8 cellular contexts compared by ENCODE assay signal in genomic region chr1:209784276-209785169, GRCh38.
A peak's percentile ranks its signal among the peaks of the same experiment; 100 is the strongest.
DNase-seq lines count a peak whose midpoint lies in the region; ATAC-seq and FAIRE-seq lines count a peak whose summit lies in the region.

TSS of gene C1orf74 (minus strand) at chr1:209784559. CDS start at chr1:209783634, 925 bp downstream.

- DNase-seq in AG20443 (ENCODE audit: low spot score), result peak; percentile 100
- peak; percentile 99 to 100 for DNase-seq in NCI-H446 (lab: John Stamatoyannopoulos, UW)
- DNase-seq in cerebellar nuclear complex (lab: John Stamatoyannopoulos, UW), result peak; percentile 78 to 89
- DNase-seq in stimulated activated CD4-positive, alpha-beta T cell treated with anti-CD3 and anti-CD28 coated beads, Interleukin-12 subunit alpha, Interleukin-12 subunit beta, amount 100 ng/mL, for 24 hours (ENCODE audit: low read depth in 2 of 2), result peak; percentile 99 to 100

- peak; percentile 79 for FAIRE-seq in islet of Langerhans (lab: Jason Lieb, UNC)

- ATAC-seq in GM19043 (IDR thresholded peaks at IDR 0.05; ENCODE audit: low read depth, unreplicated experiment) (peak; percentile 100), HG03354 (IDR thresholded peaks at IDR 0.05; ENCODE audit: poor library complexity, severe bottlenecking, unreplicated experiment) (peak; percentile 100)
- peak; percentile 98 to 99 for ATAC-seq in activated CD4-positive, CD25-positive, alpha-beta regulatory T cell treated with anti-CD3 and anti-CD28 coated beads, Interleukin-2, amount 50 U/mL, for 24 hours

Comparison
In these comparisons a context has a peak if more than half of its experiments do, and no peak if none do; other contexts are left out.
1. Peak in every context shown above with its lines: DNase-seq and ATAC-seq.